Comparison of ENCODE assay signal across 21 cellular contexts in the genomic region with DNA sequence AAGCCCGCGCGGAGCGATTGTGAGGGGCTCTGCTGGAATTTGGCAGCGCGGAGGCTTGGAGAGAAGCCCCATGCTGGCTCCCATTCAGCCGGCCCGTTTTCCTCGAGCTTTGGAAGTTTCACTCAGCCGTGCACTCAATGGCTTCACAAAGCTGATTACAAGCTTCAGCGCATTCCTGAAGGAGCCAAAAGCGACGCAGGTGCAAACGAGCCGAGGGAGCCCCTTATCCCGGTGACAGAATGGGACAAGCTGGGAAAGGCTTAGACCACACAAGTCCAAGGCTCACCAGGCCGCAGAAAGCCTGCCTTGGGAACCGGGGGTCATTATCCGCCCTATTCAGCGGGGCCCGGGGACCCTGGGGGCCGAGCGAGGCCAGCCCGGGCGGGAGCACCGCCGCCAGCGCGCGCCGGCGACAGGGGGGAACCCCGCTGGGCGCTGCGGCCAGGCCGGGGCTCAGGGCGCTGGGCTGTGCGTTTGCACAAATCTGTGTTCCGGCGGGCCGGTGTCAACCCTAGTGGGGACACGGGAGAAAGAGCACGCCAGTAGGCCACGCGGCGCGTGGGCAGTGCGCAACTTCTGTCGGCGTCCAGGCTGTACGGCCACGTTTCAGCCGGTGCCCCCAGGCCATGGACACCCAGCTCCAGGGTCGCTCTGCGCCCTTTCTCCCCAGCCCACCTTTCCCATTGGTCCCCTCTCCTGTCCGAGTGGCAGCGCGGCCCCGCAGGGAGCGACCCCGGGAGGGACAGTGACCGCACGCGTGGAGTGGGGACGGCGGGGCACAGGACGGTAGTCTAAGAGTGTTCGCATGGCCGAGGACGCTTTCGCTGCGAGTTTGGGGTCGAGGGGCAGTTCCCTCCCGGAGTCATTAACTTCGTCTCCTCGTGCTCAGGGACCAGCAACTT. TPM values are rescaled to one million over a fixed set of nuclear protein-coding genes. Genes with fewer than 3 reads are reported as not detected.
DNase-seq lines count a peak whose midpoint lies in the region; ATAC-seq and TF ChIP-seq lines count a peak whose summit lies in the region.
"Had no signal": no experiment of that assay in that cellular context is flagged by ENCODE, and none has a peak within 500 bp of the region (broad histone marks: within the 10 kb centered on the region; RNA-seq: fewer than 3 reads in every experiment).

No MANE protein-coding gene starts in this region.

- H3K4me1 Mint-ChIP-seq in activated T-cell treated with anti-CD3 and anti-CD28 coated beads, Interleukin-2, amount 50 U/mL, for 24 hours (ENCODE audit: low read depth): peaks cover 3% of the 10 kb centered on the region
- H3K4me1 Mint-ChIP-seq in neural crest cell: peaks cover 60% of the 10 kb centered on the region
- H3K4me1 Mint-ChIP-seq in CD4-positive, alpha-beta T cell (ENCODE audit: low read depth): no peaks in the 10 kb centered on the region

- peak overlapping the region; percentile 21; the same call in 1 of the 2 replicates for H3K4me3 ChIP-seq in iPS DF 6.9 (ENCODE audit: low read length)
- H3K4me3 ChIP-seq: cardiac muscle cell, skin epidermis, thoracic aorta had no signal

- no peak overlapping the region for H3K27ac ChIP-seq in iPS DF 6.9 (ENCODE audit: low read length)
- no peak overlapping the region for H3K27ac ChIP-seq in CD4-positive, alpha-beta T cell (ENCODE audit: low read depth, low read length)
- H3K27ac ChIP-seq: 22Rv1, cardiac muscle cell, skin epidermis, thoracic aorta had no signal

- POLR2A ChIA-PET in CD4-positive, alpha-beta T cell (lab: Charles Lee): no interaction called here

- H3K9me3 Mint-ChIP-seq in activated T-cell treated with anti-CD3 and anti-CD28 coated beads, Interleukin-2, amount 50 U/mL, for 24 hours: no peaks in the 10 kb centered on the region
- no peaks in the 10 kb centered on the region for H3K9me3 Mint-ChIP-seq in neural crest cell
- H3K9me3 Mint-ChIP-seq in CD4-positive, alpha-beta T cell: no peaks in the 10 kb centered on the region
- H3K9me3 Mint-ChIP-seq: activated naive CD8-positive, alpha-beta T cell treated with anti-CD3 and anti-CD28 coated beads for 36 hours had no signal

- no peaks in the 10 kb centered on the region for H3K9me3 ChIP-seq in iPS DF 6.9 (ENCODE audit: control insufficient read depth, insufficient read depth, low read length)
- no peaks in the 10 kb centered on the region for H3K9me3 ChIP-seq in CD4-positive, alpha-beta T cell (ENCODE audit: control insufficient read depth, low read length)
- H3K9me3 ChIP-seq: thoracic aorta had no signal

- intact Hi-C loops in CD4-positive, alpha-beta T cell (cut with DNase I, micrococcal nuclease): no loop called here

- whole genome bisulfite sequencing in iPS DF 6.9 (ENCODE audit: insufficient coverage, insufficient read length): no CpG with 5 or more reads among the region's 76 CpGs

- H3K27me3 ChIP-seq in iPS DF 6.9 (ENCODE audit: control insufficient read depth, insufficient read depth, low read length): peaks cover 69% of the 10 kb centered on the region
- peaks cover 66% of the 10 kb centered on the region for H3K27me3 ChIP-seq in CD4-positive, alpha-beta T cell (ENCODE audit: control insufficient read depth, insufficient read depth, low read length)

- peaks cover 83% of the 10 kb centered on the region for H3K27me3 Mint-ChIP-seq in activated T-cell treated with anti-CD3 and anti-CD28 coated beads, Interleukin-2, amount 50 U/mL, for 24 hours
- H3K27me3 Mint-ChIP-seq in neural crest cell (ENCODE audit: low read depth): peaks cover 40% of the 10 kb centered on the region
- H3K27me3 Mint-ChIP-seq in CD4-positive, alpha-beta T cell: peaks cover 70% of the 10 kb centered on the region

- H3K36me3 Mint-ChIP-seq in activated T-cell treated with anti-CD3 and anti-CD28 coated beads, Interleukin-2, amount 50 U/mL, for 24 hours (ENCODE audit: low read depth): no peaks in the 10 kb centered on the region
- no peaks in the 10 kb centered on the region for H3K36me3 Mint-ChIP-seq in neural crest cell (ENCODE audit: low read depth)
- H3K36me3 Mint-ChIP-seq in CD4-positive, alpha-beta T cell (ENCODE audit: low read depth): no peaks in the 10 kb centered on the region
- H3K36me3 Mint-ChIP-seq: activated naive CD8-positive, alpha-beta T cell treated with anti-CD3 and anti-CD28 coated beads for 36 hours had no signal

- H3K36me3 ChIP-seq in iPS DF 6.9 (ENCODE audit: control insufficient read depth, insufficient read depth, low read length): no peaks in the 10 kb centered on the region; the same call in 1 of the 2 replicates
- H3K36me3 ChIP-seq: cardiac muscle cell, thoracic aorta had no signal

- CTCF ChIA-PET in CD4-positive, alpha-beta T cell (lab: Charles Lee): no interaction called here

- no peak for TF ChIP-seq CTCF in neural crest cell (conservative IDR thresholded peaks at IDR 0.05)
- TF ChIP-seq CTCF in CD4-positive, alpha-beta T cell (IDR thresholded peaks at IDR 0.05): no peak

- H3K4me1 ChIP-seq in iPS DF 6.9 (ENCODE audit: control insufficient read depth, insufficient read depth, low read length): peaks cover 11% of the 10 kb centered on the region

- ATAC-seq in HG03196 (IDR thresholded peaks at IDR 0.05; ENCODE audit: unreplicated experiment): no peak
- ATAC-seq in CD4-positive, alpha-beta T cell (ENCODE audit: poor library complexity): no peak

- H3K4me3 Mint-ChIP-seq in activated T-cell treated with anti-CD3 and anti-CD28 coated beads, Interleukin-2, amount 50 U/mL, for 24 hours: no peak overlapping the region
- H3K4me3 Mint-ChIP-seq in neural crest cell: peak overlapping the region; percentile 82
- no peak overlapping the region for H3K4me3 Mint-ChIP-seq in CD4-positive, alpha-beta T cell
- H3K4me3 Mint-ChIP-seq: activated naive CD8-positive, alpha-beta T cell treated with anti-CD3 and anti-CD28 coated beads for 36 hours had no signal

- DNase-seq in activated T-cell treated with anti-CD3 and anti-CD28 coated beads, Interleukin-2, amount 50 U/mL, for 24 hours: no peak
- DNase-seq in activated T-cell treated with anti-CD3 and anti-CD28 coated beads, Interleukin-2, amount 50 U/mL, for 48 hours: no peak
- peak; percentile 37 for DNase-seq in iPS DF 6.9 (ENCODE audit: low read depth, low spot score)
- peak; percentile 55 for DNase-seq in neural crest cell (ENCODE audit: low read depth, low spot score)
- DNase-seq in NCI-H510A treated with DMSO at 0.1 percent for 48 hours (lab: John Stamatoyannopoulos, UW): no peak
- DNase-seq in CD4-positive, alpha-beta T cell: no peak
- DNase-seq in activated naive CD4-positive, alpha-beta T cell (lab: John Stamatoyannopoulos, UW): no peak
- DNase-seq: activated naive CD8-positive, alpha-beta T cell treated with anti-CD3 and anti-CD28 coated beads for 36 hours; activated T-cell treated with anti-CD3 and anti-CD28 coated beads for 4 hours; DMS53; Karpas-422; NCI-H1105; NCI-H82; stimulated activated CD4-positive, alpha-beta T cell treated with anti-CD3 and anti-CD28 coated beads, Interleukin-4, amount 100 ng/mL, for 24 hours; stimulated activated CD8-positive, alpha-beta memory T cell treated with anti-CD3 and anti-CD28 coated beads, Interleukin-4, amount 100 ng/mL, for 48 hours had no signal

- peak overlapping the region; percentile 67 for H3K27ac Mint-ChIP-seq in activated T-cell treated with anti-CD3 and anti-CD28 coated beads, Interleukin-2, amount 50 U/mL, for 24 hours
- no peak overlapping the region for H3K27ac Mint-ChIP-seq in neural crest cell (ENCODE audit: unreplicated experiment)
- H3K27ac Mint-ChIP-seq in CD4-positive, alpha-beta T cell: no peak overlapping the region
- H3K27ac Mint-ChIP-seq: activated naive CD8-positive, alpha-beta T cell treated with anti-CD3 and anti-CD28 coated beads for 36 hours had no signal

RNA-seq across cellular contexts. Expression of a gene that starts 37.3 kb away (rescaled TPM):
- 41.2 and 41.4 TPM in 2 replicates for total RNA-seq in neural crest cell
- total RNA-seq in CD4-positive, alpha-beta T cell: not detected
- total RNA-seq: activated naive CD8-positive, alpha-beta T cell treated with anti-CD3 and anti-CD28 coated beads for 36 hours; cardiac muscle cell; omental fat pad; thoracic aorta had no signal

Comparison
In these comparisons a context has a peak if more than half of its experiments do, and no peak if none do; other contexts are left out.
1. DNase-seq: peak in iPS DF 6.9 (single experiment) and neural crest cell (single experiment); none in activated T-cell treated with anti-CD3 and anti-CD28 coated beads, Interleukin-2, amount 50 U/mL, for 24 hours (single experiment), activated T-cell treated with anti-CD3 and anti-CD28 coated beads, Interleukin-2, amount 50 U/mL, for 48 hours (0 of 2), NCI-H510A treated with DMSO at 0.1 percent for 48 hours (single experiment), CD4-positive, alpha-beta T cell (0 of 10) and activated naive CD4-positive, alpha-beta T cell (0 of 4).
2. RNA of a gene that starts 37.3 kb away (total RNA-seq): 41.2 to 41.4 TPM in neural crest cell; not detected in CD4-positive, alpha-beta T cell; every median in the first group is over 10 times any median in the second.